In genomic region chr20:50873518-50873959, GRCh38 we compare ENCODE assay signal across 1 cellular context.
A peak's percentile ranks its signal among the peaks of the same experiment; 100 is the strongest.
TF ChIP-seq lines count a peak whose summit lies in the region.

No MANE protein-coding gene starts in this region.

TF ChIP-seq in HepG2, 621 proteins besides CTCF, POLR2A, EP300 and RAD21 (continued from another document):
- no peak for TF ChIP-seq ZNF280D (CRISPR knock-in tag; IDR thresholded peaks at IDR 0.05)
- TF ChIP-seq ASH2L (IDR thresholded peaks at IDR 0.05; ENCODE audit: insufficient read length, low read depth, low read length), result peak; percentile 33
- no peak for TF ChIP-seq DRAP1 (CRISPR knock-in tag; IDR thresholded peaks at IDR 0.05)
- no peak for TF ChIP-seq SPEN (CRISPR knock-in tag; IDR thresholded peaks at IDR 0.05; ENCODE audit: low read depth)
- peak; percentile 25; the same call in 1 of the 2 replicates for TF ChIP-seq CENPT (CRISPR knock-in tag; IDR thresholded peaks at IDR 0.05; ENCODE audit: low read depth)
- TF ChIP-seq TRIM24 (CRISPR knock-in tag; IDR thresholded peaks at IDR 0.05), result no peak
- no peak for TF ChIP-seq GZF1 (CRISPR knock-in tag; IDR thresholded peaks at IDR 0.05)
